ENCODE assay signal across 9 cellular contexts in the genomic region with DNA sequence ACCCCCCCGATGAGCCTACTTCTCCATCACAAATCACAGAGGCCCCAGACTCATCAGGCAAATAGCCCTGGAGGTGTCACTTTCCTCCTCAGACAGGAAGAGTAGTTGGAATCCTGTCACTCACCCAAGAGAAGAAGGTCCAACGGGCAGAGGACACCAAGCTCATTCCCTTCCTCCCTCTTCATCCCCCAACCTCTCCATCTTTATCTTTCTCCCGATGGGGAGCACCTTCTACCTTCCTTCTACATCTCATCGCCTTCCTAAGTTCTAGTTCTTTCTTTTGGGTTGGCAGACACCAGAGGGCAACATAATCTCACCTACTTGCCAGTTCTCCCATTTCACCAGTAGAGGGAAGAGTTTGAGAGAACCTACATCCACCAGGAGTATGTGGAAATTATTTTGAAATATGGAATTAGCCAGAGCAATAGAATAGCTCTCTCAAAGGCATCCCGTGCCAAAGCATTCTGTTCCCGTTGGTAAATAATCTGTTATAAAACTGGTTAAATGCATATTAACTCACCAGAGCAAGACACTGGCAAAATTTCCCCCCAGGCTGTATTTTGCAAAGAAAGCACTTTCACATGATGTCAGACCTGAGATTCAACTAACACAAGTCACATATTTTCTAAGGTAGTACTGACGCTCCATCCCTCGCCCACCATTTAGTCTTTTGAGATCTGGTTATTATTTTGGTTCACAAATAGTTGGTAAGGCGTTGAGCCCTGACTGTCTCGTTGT. TPM values are rescaled to one million over a fixed set of nuclear protein-coding genes. Genes with fewer than 3 reads are reported as not detected.
DNase-seq lines count a peak whose midpoint lies in the region; ATAC-seq and TF ChIP-seq lines count a peak whose summit lies in the region.
"Had no signal": no experiment of that assay in that cellular context is flagged by ENCODE, and none has a peak within 500 bp of the region (broad histone marks: within the 10 kb centered on the region; RNA-seq: fewer than 3 reads in every experiment).

No MANE protein-coding gene starts in this region.

- H4K91ac ChIP-seq in IMR-90 (ENCODE audit: insufficient read depth, low read depth, low read length) = no peak overlapping the region

- POLR2A ChIA-PET in IMR-90 (lab: Charles Lee; ENCODE audit: unreplicated experiment) (no interaction called here), PC-3 (lab: Charles Lee; ENCODE audit: unreplicated experiment) (no interaction called here)

- peak; percentile 89 for ATAC-seq in IMR-90 (ENCODE audit: low read depth)
- ATAC-seq in PC-3 = peak; percentile 88
- ATAC-seq in lung (ENCODE audit: insufficient read depth, low FRiP score) = peak; percentile 77

- H3K4ac ChIP-seq in IMR-90 (ENCODE audit: low read depth, low read length) = no peak overlapping the region

- H3K18ac ChIP-seq in IMR-90 (ENCODE audit: low read depth, low read length) = no peak overlapping the region

- H2BK20ac ChIP-seq in IMR-90 (ENCODE audit: low read depth, low read length) = no peak overlapping the region

- H3K27ac ChIP-seq in IMR-90 (ENCODE audit: insufficient read depth, low read length) (no peak overlapping the region), PC-3 (ENCODE audit: low read length) (no peak overlapping the region), cingulate gyrus (ENCODE audit: low read depth, low read length) (peak overlapping the region; percentile 32), lung (ENCODE audit: low read depth in 1 of 2, low read length in 1 of 2) (no peak overlapping the region)
- H3K27ac ChIP-seq: BLaER1 treated with 17β-estradiol and CSF1 and Interleukin-3, amounts not matched to agents 10 nM and 100 nM had no signal

- H3K4me2 ChIP-seq in IMR-90 (ENCODE audit: low read depth, low read length) = no peak overlapping the region
- H3K4me2 ChIP-seq in PC-3 (ENCODE audit: low read length) = no peak overlapping the region
- H3K4me2 ChIP-seq: BLaER1 treated with 17β-estradiol and CSF1 and Interleukin-3, amounts not matched to agents 10 nM and 100 nM had no signal

- no peaks in the 10 kb centered on the region for H3K79me1 ChIP-seq in IMR-90 (ENCODE audit: low read depth in 1 of 2, low read length in 2 of 2)

- no peak overlapping the region for H3K14ac ChIP-seq in IMR-90 (replicated peaks; ENCODE audit: low read depth, low read length)

- H2AFZ ChIP-seq in IMR-90 (replicated peaks; ENCODE audit: low read length, poor library complexity) (no peak overlapping the region), PC-3 (ENCODE audit: low read length) (no peak overlapping the region)

- H3K36me3 ChIP-seq in IMR-90 (ENCODE audit: control insufficient read depth, insufficient read depth, low read length) = no peaks in the 10 kb centered on the region
- peaks cover 2% of the 10 kb centered on the region; the same call in 1 of the 2 replicates for H3K36me3 ChIP-seq in PC-3 (ENCODE audit: low read depth, low read length)
- no peaks in the 10 kb centered on the region for H3K36me3 ChIP-seq in lung (ENCODE audit: control insufficient read depth in 2 of 2, insufficient read depth in 2 of 2, low read length in 2 of 2)
- H3K36me3 ChIP-seq: BLaER1 treated with 17β-estradiol and CSF1 and Interleukin-3, amounts not matched to agents 10 nM and 100 nM had no signal

- no peaks in the 10 kb centered on the region for H3K9me2 ChIP-seq in PC-3 (replicated peaks; ENCODE audit: low read length)

- no peaks in the 10 kb centered on the region for H3F3A ChIP-seq in PC-3 (ENCODE audit: low read length, unreplicated experiment)

- no peaks in the 10 kb centered on the region for H4K20me1 ChIP-seq in IMR-90 (ENCODE audit: insufficient read depth, low read length)
- no peaks in the 10 kb centered on the region for H4K20me1 ChIP-seq in PC-3 (ENCODE audit: low read length)
- H4K20me1 ChIP-seq: BLaER1 treated with 17β-estradiol and CSF1 and Interleukin-3, amounts not matched to agents 10 nM and 100 nM had no signal

- DNase-seq in NCI-H2029 treated with DMSO at 0.1 percent for 48 hours (lab: John Stamatoyannopoulos, UW) (peak; percentile 40), NCI-H2029 (lab: John Stamatoyannopoulos, UW) (no peak), GM20000 (ENCODE audit: low spot score) (peak; percentile 76), IMR-90 (peak; percentile 71), PC-3 (peak; percentile 69), lung (ENCODE audit: low spot score) (no peak)
- no peak for DNase-seq in effector CD8-positive, alpha-beta T cell (lab: John Stamatoyannopoulos, UW)

- H3K9me1 ChIP-seq in IMR-90 (ENCODE audit: insufficient read depth, low read length) = no peaks in the 10 kb centered on the region

- H3K79me2 ChIP-seq in PC-3 (ENCODE audit: low read length) = no peaks in the 10 kb centered on the region

- H3K9me3 ChIP-seq in IMR-90 (ENCODE audit: control insufficient read depth, insufficient read depth, low read length) (no peaks in the 10 kb centered on the region), PC-3 (ENCODE audit: low read length) (no peaks in the 10 kb centered on the region), lung (ENCODE audit: control insufficient read depth in 2 of 2, insufficient read depth in 1 of 2, low read length in 1 of 2) (no peaks in the 10 kb centered on the region)
- H3K9me3 ChIP-seq: BLaER1 treated with 17β-estradiol and CSF1 and Interleukin-3, amounts not matched to agents 10 nM and 100 nM had no signal

- CTCF ChIA-PET in IMR-90 (lab: Yijun Ruan, JAX) = interaction anchor here (0.6 to 1.4 kb wide), 7 partner anchors 17 to 657 kb away, joined by 3 to 5 read pairs (median 3); no protein-coding TSS in a partner anchor
- CTCF ChIA-PET in PC-3 (lab: Charles Lee) = interaction anchor here (0.5 to 1.0 kb wide), 4 partner anchors 264 to 598 kb away, joined by 3 to 13 read pairs (median 3); no protein-coding TSS in a partner anchor

- H3K4me3 ChIP-seq in IMR-90 (ENCODE audit: insufficient read depth, low read depth, low read length) (no peak overlapping the region), PC-3 (ENCODE audit: low read length) (no peak overlapping the region), lung (no peak overlapping the region)
- H3K4me3 ChIP-seq: BLaER1 treated with 17β-estradiol and CSF1 and Interleukin-3, amounts not matched to agents 10 nM and 100 nM had no signal

- WGBS in IMR-90 (ENCODE audit: extremely low coverage in 2 of 2, insufficient read length in 1 of 2), 2 experiments = 60% methylated on average over 1 of the region's 10 CpGs; no CpG with 5 or more reads in 1 of the 2 experiments
- 45 to 48% methylated on average over 10 of the region's 10 CpGs for WGBS in lung, 2 donors

- H4K5ac ChIP-seq in IMR-90 (ENCODE audit: low read depth, low read length) = no peak overlapping the region

- H3K9ac ChIP-seq in IMR-90 (ENCODE audit: low read depth, low read length) (no peak overlapping the region), PC-3 (ENCODE audit: low read length) (no peak overlapping the region)
- H3K9ac ChIP-seq: BLaER1 treated with 17β-estradiol and CSF1 and Interleukin-3, amounts not matched to agents 10 nM and 100 nM had no signal

- H3K4me1 ChIP-seq in IMR-90 (ENCODE audit: control insufficient read depth, insufficient read depth, low read length) (no peaks in the 10 kb centered on the region), PC-3 (ENCODE audit: insufficient read depth, low read length) (no peaks in the 10 kb centered on the region), lung (ENCODE audit: control insufficient read depth in 2 of 2, insufficient read depth in 2 of 2, low read length in 2 of 2) (no peaks in the 10 kb centered on the region)

- no peak overlapping the region for H4K8ac ChIP-seq in IMR-90 (ENCODE audit: low read depth in 2 of 2, low read length in 2 of 2)

- TF ChIP-seq RAD21 in IMR-90 (IDR thresholded peaks at IDR 0.05; ENCODE audit: low read length) = peak; percentile 79

- in situ Hi-C loops in IMR-90 (cut with MboI; ENCODE audit: low sequenced_read_pairs) = loop anchor here (5.0 to 10.0 kb wide), 2 partner anchors 321 to 618 kb away; no protein-coding TSS in a partner anchor

- no peak overlapping the region for H2BK15ac ChIP-seq in IMR-90 (ENCODE audit: low read depth, low read length)

- peak overlapping the region; percentile 26; the same call in 1 of the 2 replicates for H2AK5ac ChIP-seq in IMR-90 (ENCODE audit: low read depth, low read length)

- TF ChIP-seq CTCF in GM20000 (IDR thresholded peaks at IDR 0.05; ENCODE audit: extremely low read depth, missing control alignments) = peak; percentile 65
- peak; percentile 100 for TF ChIP-seq CTCF in IMR-90 (conservative IDR thresholded peaks at IDR 0.05; ENCODE audit: low read depth, low read length)
- peak; percentile 95 for TF ChIP-seq CTCF in PC-3 (conservative IDR thresholded peaks at IDR 0.05; ENCODE audit: low read depth, low read length)
- peak; percentile 90 for TF ChIP-seq CTCF in lung (IDR thresholded peaks at IDR 0.05; ENCODE audit: control extremely low read depth, extremely low read depth)

- no peak overlapping the region for H2BK5ac ChIP-seq in IMR-90 (ENCODE audit: low read depth, low read length, poor library complexity, severe bottlenecking)

- H2BK120ac ChIP-seq in IMR-90 (ENCODE audit: low read depth, low read length) = no peak overlapping the region

- H3K27me3 ChIP-seq in IMR-90 (ENCODE audit: control insufficient read depth, insufficient read depth, low read length) (peaks cover 24% of the 10 kb centered on the region), PC-3 (ENCODE audit: low read length) (peaks cover 22% of the 10 kb centered on the region), lung (ENCODE audit: control insufficient read depth, insufficient read depth) (no peaks in the 10 kb centered on the region)

- H2AK9ac ChIP-seq in IMR-90 (replicated peaks; ENCODE audit: low read depth, low read length, poor library complexity) = no peak overlapping the region

- no TSS peak for BruUV-seq in IMR-90 (replicated peaks; lab: Mats Ljungman, UMichigan)
- no TSS peak for BruUV-seq in PC-3 (replicated peaks; lab: Mats Ljungman, UMichigan)

- H3K56ac ChIP-seq in IMR-90 (ENCODE audit: extremely low read depth, insufficient read depth, low read length) = no peak overlapping the region

- H3K23ac ChIP-seq in IMR-90 (ENCODE audit: low read depth, low read length) = no peak overlapping the region

- dilution Hi-C loops in IMR-90 (cut with HindIII; ENCODE audit: low sequenced_read_pairs, unreplicated experiment) = no loop called here

- intact Hi-C loops in IMR-90 (cut with micrococcal nuclease) (loop anchor here (1.0 kb wide), 4 partner anchors 319 to 627 kb away; no protein-coding TSS in a partner anchor), PC-3 (cut with micrococcal nuclease) (loop anchor here (1.0 to 5.0 kb wide), 3 partner anchors 259 to 598 kb away; no protein-coding TSS in a partner anchor)

- TF ChIP-seq POLR2A in IMR-90 (IDR thresholded peaks at IDR 0.05; ENCODE audit: low read depth, low read length) = no peak

TF ChIP-seq in IMR-90, 13 proteins besides CTCF, POLR2A, EP300 and RAD21 (continues in another document):
- TF ChIP-seq BHLHE40 (IDR thresholded peaks at IDR 0.05; ENCODE audit: low read depth, low read length) (no peak), SMC3 (IDR thresholded peaks at IDR 0.05; ENCODE audit: low read depth, low read length) (peak; percentile 97), FOS (IDR thresholded peaks at IDR 0.05; ENCODE audit: low read depth, low read length) (no peak)

RNA-seq across cellular contexts. Expression of a gene that starts 55.0 kb away (rescaled TPM):
- not detected in 2 replicates for total RNA-seq in IMR-90 (2012; rRNA removed)
- polyA plus RNA-seq in IMR-90 (2012; rRNA removed) = not detected in 2 replicates
- polyA plus RNA-seq in IMR-90 (2012; cell fraction: cytosol; rRNA removed) = not detected in 2 replicates
- not detected in 2 replicates for polyA plus RNA-seq in IMR-90 (2012; cell fraction: nucleus; rRNA removed; ENCODE audit: low replicate concordance)
- total RNA-seq in PC-3 (2014; rRNA removed) = not detected in 2 replicates
- not detected for total RNA-seq in lung
- not detected for polyA plus RNA-seq in lung

Comparison
In these comparisons a context has a peak if more than half of its experiments do, and no peak if none do; other contexts are left out.
1. DNase-seq: peak in NCI-H2029 treated with DMSO at 0.1 percent for 48 hours (single experiment), GM20000 (single experiment), IMR-90 (single experiment) and PC-3 (single experiment); none in NCI-H2029 (single experiment), lung (single experiment) and effector CD8-positive, alpha-beta T cell (single experiment).
2. Peak in every context shown above with its lines, with median percentiles within 50 percentile points of each other: CTCF ChIP-seq and ATAC-seq.